ENCODE assay signal across 8 cellular contexts in the genomic region with DNA sequence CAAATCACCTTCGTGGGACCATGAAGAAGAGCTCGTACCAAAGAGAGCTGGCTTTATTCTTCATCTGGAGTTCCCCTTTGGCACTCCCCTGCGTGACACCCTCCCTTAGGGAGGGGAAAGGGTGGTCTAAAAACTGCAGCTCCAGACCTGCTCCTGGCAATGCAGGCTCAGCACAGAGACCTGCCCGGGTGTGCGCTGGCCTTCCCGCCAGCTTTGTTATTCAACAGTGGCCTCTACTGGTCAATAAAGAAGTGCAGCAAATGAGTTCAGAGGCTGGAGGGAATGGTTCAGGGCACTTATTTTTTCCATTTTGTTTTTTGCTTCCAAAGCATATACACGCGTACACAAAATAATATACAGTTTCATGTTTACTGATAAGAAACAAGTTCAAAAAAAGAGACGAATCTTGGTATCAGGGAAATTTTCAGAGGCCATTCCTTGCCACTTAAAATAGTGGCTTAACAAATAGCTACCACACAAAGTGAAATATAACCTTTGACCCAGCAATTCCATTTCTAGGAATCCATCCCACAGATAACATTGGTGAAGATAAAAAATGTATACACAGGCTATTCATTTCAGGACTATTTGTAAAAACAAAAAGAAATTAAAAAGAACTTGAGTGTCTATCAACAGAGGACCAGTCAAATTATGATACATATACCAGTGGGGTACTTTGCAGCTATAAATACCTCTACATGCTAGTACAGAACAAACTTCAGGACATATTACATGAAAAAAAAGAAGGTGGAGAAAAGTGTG. TPM values are rescaled to one million over a fixed set of nuclear protein-coding genes. Genes with fewer than 3 reads are reported as not detected.
DNase-seq lines count a peak whose midpoint lies in the region; ATAC-seq and TF ChIP-seq lines count a peak whose summit lies in the region.

No MANE protein-coding gene starts in this region.

- peaks cover 59% of the 10 kb centered on the region for H3K36me3 Mint-ChIP-seq in CD4-positive, alpha-beta T cell (ENCODE audit: low read depth)
- peaks cover 19% of the 10 kb centered on the region for H3K36me3 Mint-ChIP-seq in T-cell

- peaks cover 60% of the 10 kb centered on the region for H3K4me1 Mint-ChIP-seq in CD4-positive, alpha-beta T cell (ENCODE audit: low read depth)
- peaks cover 51 to 63% (median 62%) of the 10 kb centered on the region in 3 donors for H3K4me1 Mint-ChIP-seq in T-cell

- ATAC-seq in CD4-positive, alpha-beta T cell (ENCODE audit: poor library complexity): peak; percentile 98
- peak; percentile 90 to 95 (median 92) for ATAC-seq in T-cell (replicated peaks in 1 of 4)
- ATAC-seq in body of pancreas: peak; percentile 93
- ATAC-seq in GM21576 (IDR thresholded peaks at IDR 0.05; ENCODE audit: unreplicated experiment): no peak

- H3K27me3 ChIP-seq in CD4-positive, alpha-beta T cell (ENCODE audit: control insufficient read depth, insufficient read depth, low read length): no peaks in the 10 kb centered on the region
- H3K27me3 ChIP-seq in body of pancreas: no peaks in the 10 kb centered on the region

- H3K9me3 ChIP-seq in CD4-positive, alpha-beta T cell (ENCODE audit: control insufficient read depth, low read length): no peaks in the 10 kb centered on the region
- no peaks in the 10 kb centered on the region for H3K9me3 ChIP-seq in body of pancreas

- H3K27ac Mint-ChIP-seq in CD4-positive, alpha-beta T cell: peak overlapping the region; percentile 50
- peak overlapping the region in 1 of 2 donors; percentile 15 for H3K27ac Mint-ChIP-seq in T-cell

- no peaks in the 10 kb centered on the region for H3K9me3 Mint-ChIP-seq in CD4-positive, alpha-beta T cell
- H3K9me3 Mint-ChIP-seq in T-cell: no peaks in the 10 kb centered on the region

- CTCF ChIA-PET in CD4-positive, alpha-beta T cell (lab: Charles Lee): interaction anchor here (0.6 to 1.7 kb wide), 14 partner anchors 8 to 298 kb away, joined by 3 to 41 read pairs (median 4); a partner anchor contains a TSS
- CTCF ChIA-PET in T-cell (lab: Charles Lee): interaction anchor here (0.6 to 1.5 kb wide), 14 partner anchors 8 to 347 kb away, joined by 3 to 29 read pairs (median 4); a partner anchor contains a TSS

- TF ChIP-seq POLR2A in body of pancreas (IDR thresholded peaks at IDR 0.05): no peak

- H3K4me3 ChIP-seq in body of pancreas: no peak overlapping the region

- WGBS in body of pancreas, 2 donors: 1 to 4% methylated on average over 9 of the region's 9 CpGs

- peak; percentile 21 to 59 (median 42) for DNase-seq in CD4-positive, alpha-beta T cell
- peak; percentile 83 for DNase-seq in GM20000 (ENCODE audit: low spot score)
- DNase-seq in NCI-H1105 treated with DMSO at 0.1 percent for 48 hours (lab: John Stamatoyannopoulos, UW): peak; percentile 52
- DNase-seq in T-cell: peak; percentile 16 to 65 (median 42)
- DNase-seq in body of pancreas: peak; percentile 58 to 69 (median 65)
- DNase-seq in iPS-NIHi11 (ENCODE audit: low spot score): peak; percentile 87
- peak; percentile 25 to 30 for DNase-seq in stimulated activated CD4-positive, alpha-beta T cell treated with anti-CD3 and anti-CD28 coated beads, Interleukin-1b, Interleukin-23, amount 100 ng/mL, for 4 hours (ENCODE audit: low read depth in 2 of 2)

- peaks cover 15% of the 10 kb centered on the region for H3K4me1 ChIP-seq in body of pancreas

- intact Hi-C loops in CD4-positive, alpha-beta T cell (cut with DNase I, micrococcal nuclease): loop anchor here (1.0 kb wide), 1 partner anchor 283 kb away; no protein-coding TSS in a partner anchor
- intact Hi-C loops in body of pancreas (cut with DNase I): no loop called here

- TF ChIP-seq CTCF in CD4-positive, alpha-beta T cell (IDR thresholded peaks at IDR 0.05): peak; percentile 87
- peak; percentile 46 for TF ChIP-seq CTCF in GM20000 (IDR thresholded peaks at IDR 0.05; ENCODE audit: extremely low read depth, missing control alignments)
- TF ChIP-seq CTCF in body of pancreas (IDR thresholded peaks at IDR 0.05): peak; percentile 59 to 83 (median 75)

- H3K4me3 Mint-ChIP-seq in CD4-positive, alpha-beta T cell: peak overlapping the region; percentile 9
- no peak overlapping the region for H3K4me3 Mint-ChIP-seq in T-cell

- POLR2A ChIA-PET in CD4-positive, alpha-beta T cell (lab: Charles Lee): interaction anchor here (0.6 to 1.5 kb wide), 6 partner anchors 8 to 283 kb away, joined by 3 to 6 read pairs (median 4); a partner anchor contains a TSS
- POLR2A ChIA-PET in T-cell (lab: Charles Lee): interaction anchor here (0.6 to 0.7 kb wide), 2 partner anchors 174 to 742 kb away, joined by 3 to 4 read pairs; no protein-coding TSS in a partner anchor

- no peaks in the 10 kb centered on the region for H3K36me3 ChIP-seq in body of pancreas (replicated peaks in 1 of 2; ENCODE audit: insufficient read depth in 1 of 2, low read depth in 2 of 2)

- no peaks in the 10 kb centered on the region for H3K27me3 Mint-ChIP-seq in CD4-positive, alpha-beta T cell
- no peaks in the 10 kb centered on the region for H3K27me3 Mint-ChIP-seq in T-cell

- H3K27ac ChIP-seq in CD4-positive, alpha-beta T cell (ENCODE audit: low read depth, low read length): no peak overlapping the region
- H3K27ac ChIP-seq in body of pancreas: no peak overlapping the region

RNA-seq across cellular contexts. Expression of a gene that starts 8.2 kb away (rescaled TPM):
- 10 to 100 TPM; 89.9 to 96.8 TPM for total RNA-seq in CD4-positive, alpha-beta T cell
- total RNA-seq in T-cell: 100 to 1,000 TPM; 124 to 157 (median 134) TPM
- 10 to 100 TPM; 61.7 to 64.3 TPM for total RNA-seq in body of pancreas

RNA-seq across cellular contexts. Expression of a gene that starts 24.4 kb away (rescaled TPM):
- 10 to 100 TPM; 82.8 to 91.2 TPM for total RNA-seq in CD4-positive, alpha-beta T cell
- 10 to 100 TPM; 49.1 to 77.1 (median 53.7) TPM for total RNA-seq in T-cell
- total RNA-seq in body of pancreas: 10 to 100 TPM; 20.4 to 33.2 TPM

Comparison
In these comparisons a context has a peak if more than half of its experiments do, and no peak if none do; other contexts are left out.
1. DNase-seq: peak in every context shown above with its lines; median percentile 87 in iPS-NIHi11; 83 in GM20000; 65 in body of pancreas; 52 in NCI-H1105 treated with DMSO at 0.1 percent for 48 hours; 42 in T-cell; 42 in CD4-positive, alpha-beta T cell; 28 in stimulated activated CD4-positive, alpha-beta T cell treated with anti-CD3 and anti-CD28 coated beads, Interleukin-1b, Interleukin-23, amount 100 ng/mL, for 4 hours.